ENCODE assay signal across 23 cellular contexts in genomic region chr20:42419814-42420532, GRCh38.
"Had no signal": no experiment of that assay in that cellular context is flagged by ENCODE, and none has a peak within 500 bp of the region (broad histone marks: within the 10 kb centered on the region; RNA-seq: fewer than 3 reads in every experiment).

No MANE protein-coding gene starts in this region.

- H3K9me3 ChIP-seq: gastrocnemius medialis had no signal

- H3K4me3 ChIP-seq: coronary artery, dorsolateral prefrontal cortex, gastrocnemius medialis, heart right ventricle had no signal

- H3K27ac ChIP-seq: brain microvascular endothelial cell, coronary artery, dorsolateral prefrontal cortex, foreskin keratinocyte, gastrocnemius medialis, heart right ventricle, WERI-Rb-1 had no signal

- H3K27me3 ChIP-seq: brain microvascular endothelial cell, dorsolateral prefrontal cortex, foreskin keratinocyte, gastrocnemius medialis had no signal

- H3K4me1 ChIP-seq: foreskin keratinocyte, gastrocnemius medialis, heart right ventricle had no signal

- H3K36me3 ChIP-seq: brain microvascular endothelial cell, gastrocnemius medialis, heart right ventricle, WERI-Rb-1 had no signal

- DNase-seq: activated B cell treated with CpG ODN at 0.5 μM for 24 hours; activated CD4-positive, alpha-beta T cell treated with anti-CD3 and anti-CD28 coated beads for 48 hours; activated CD4-positive, alpha-beta T cell treated with anti-CD3 and anti-CD28 coated beads, Interleukin-2, amount 50 U/mL, for 1 hour; activated CD4-positive, alpha-beta T cell treated with anti-CD3 and anti-CD28 coated beads, Interleukin-2, amount 50 U/mL, for 48 hours; activated CD8-positive, alpha-beta memory T cell treated with anti-CD3 and anti-CD28 coated beads for 24 hours; activated CD8-positive, alpha-beta T cell treated with anti-CD3 and anti-CD28 coated beads for 36 hours; activated effector memory CD4-positive, alpha-beta T cell treated with Interleukin-2 at 50 U/mL for 16 hours; activated gamma-delta T cell treated with Interleukin-2 at 50 U/mL for 16 hours; activated naive CD4-positive, alpha-beta T cell treated with anti-CD3 and anti-CD28 coated beads, Interleukin-2, amount 50 U/mL, for 16 hours; activated naive CD4-positive, alpha-beta T cell treated with Interleukin-2 at 50 U/mL for 16 hours; activated T-cell treated with anti-CD3 and anti-CD28 coated beads, Interleukin-2, amount 50 U/mL, for 4 hours; amniotic stem cell; anterior cingulate cortex; brain microvascular endothelial cell; dorsolateral prefrontal cortex; effector memory CD4-positive, alpha-beta T cell; endodermal cell; foreskin keratinocyte; gastrocnemius medialis; heart right ventricle; T1000; WERI-Rb-1 had no signal
